1 cellular context compared by ENCODE assay signal in genomic region chr1:59178339-59178744, GRCh38.
TF ChIP-seq lines count a peak whose summit lies in the region.

No MANE protein-coding gene starts in this region.

TF ChIP-seq in H1, 55 proteins besides CTCF, POLR2A, EP300 and RAD21 (continued from another document):
- TF ChIP-seq TEAD4 (IDR thresholded peaks at IDR 0.05; ENCODE audit: low read depth, low read length) (no peak), EGR1 (IDR thresholded peaks at IDR 0.05; ENCODE audit: borderline replicate concordance, low read depth, low read length) (no peak), BRCA1 (IDR thresholded peaks at IDR 0.05; ENCODE audit: low read depth, low read length) (no peak), YY1 (IDR thresholded peaks at IDR 0.05; ENCODE audit: low read depth, low read length) (no peak), POU5F1 (IDR thresholded peaks at IDR 0.05; ENCODE audit: low read depth, low read length) (no peak), JUND (IDR thresholded peaks at IDR 0.05; ENCODE audit: low read length) (no peak), SP1 (IDR thresholded peaks at IDR 0.05; ENCODE audit: low read depth, low read length) (no peak), RXRA (IDR thresholded peaks at IDR 0.05; ENCODE audit: insufficient read depth, low read depth, low read length) (no peak)
